ENCODE assay signal across 20 cellular contexts in genomic region chr6:68757821-68758220, GRCh38.
DNase-seq lines count a peak whose midpoint lies in the region; ATAC-seq, FAIRE-seq and TF ChIP-seq lines count a peak whose summit lies in the region.
"Had no signal": no experiment of that assay in that cellular context is flagged by ENCODE, and none has a peak within 500 bp of the region (broad histone marks: within the 10 kb centered on the region; RNA-seq: fewer than 3 reads in every experiment).

No MANE protein-coding gene starts in this region.

- H3K27me3 ChIP-seq in K562 (ENCODE audit: control insufficient read depth in 2 of 2, insufficient read depth in 2 of 2, low read length in 2 of 2) = no peaks in the 10 kb centered on the region
- H3K27me3 ChIP-seq: BLaER1 treated with 17β-estradiol and CSF1 and Interleukin-3, amounts not matched to agents 10 nM and 100 nM had no signal

- TF ChIP-seq POLR2A in K562 (conservative IDR thresholded peaks at IDR 0.05) = no peak

- H3K27ac Mint-ChIP-seq in HFFc6 = no peak overlapping the region
- H3K27ac Mint-ChIP-seq: B cell; CD4-positive, alpha-beta memory T cell; CD4-positive, CD25-positive, alpha-beta regulatory T cell; CD8-positive, alpha-beta memory T cell had no signal

- TF ChIP-seq CTCF in K562 (IDR thresholded peaks at IDR 0.05 in 2 of 3, conservative IDR thresholded peaks at IDR 0.05 in 1 of 3; ENCODE audit: insufficient read depth in 2 of 3, low read depth in 1 of 3, low read length in 3 of 3) (no peak), HFFc6 (IDR thresholded peaks at IDR 0.05) (no peak)

- H3K79me2 ChIP-seq in K562 (ENCODE audit: control insufficient read depth, insufficient read depth, low read length) = peaks cover 12% of the 10 kb centered on the region; the same call in 1 of the 3 replicates

- no peaks in the 10 kb centered on the region for H3K36me3 ChIP-seq in K562 (ENCODE audit: control insufficient read depth, insufficient read depth, low read length)
- H3K36me3 ChIP-seq: BLaER1 treated with 17β-estradiol and CSF1 and Interleukin-3, amounts not matched to agents 10 nM and 100 nM had no signal

- POLR2A ChIA-PET in K562 (lab: Yijun Ruan, JAX) = interaction anchor here (1.2 kb wide), 1 partner anchor 9 kb away, joined by 5 read pairs; no protein-coding TSS in a partner anchor

- no peaks in the 10 kb centered on the region for H3K9me1 ChIP-seq in K562 (ENCODE audit: control insufficient read depth, insufficient read depth, low read length)

- no peaks in the 10 kb centered on the region; the same call in 1 of the 2 replicates for H3K27me3 Mint-ChIP-seq in HFFc6 (ENCODE audit: insufficient read depth)
- H3K27me3 Mint-ChIP-seq: B cell; CD4-positive, alpha-beta memory T cell; CD4-positive, CD25-positive, alpha-beta regulatory T cell; CD8-positive, alpha-beta memory T cell had no signal

- H3K36me3 Mint-ChIP-seq in HFFc6 (ENCODE audit: low read depth) = no peaks in the 10 kb centered on the region; the same call in 1 of the 2 replicates
- H3K36me3 Mint-ChIP-seq: CD4-positive, alpha-beta memory T cell; CD4-positive, CD25-positive, alpha-beta regulatory T cell; CD8-positive, alpha-beta memory T cell had no signal

- no peak overlapping the region for H3K4me3 Mint-ChIP-seq in HFFc6
- H3K4me3 Mint-ChIP-seq: B cell; CD4-positive, alpha-beta memory T cell; CD4-positive, CD25-positive, alpha-beta regulatory T cell; CD8-positive, alpha-beta memory T cell had no signal

- TF ChIP-seq RAD21 in K562 (CRISPR knock-in tag; conservative IDR thresholded peaks at IDR 0.05 in 1 of 2, IDR thresholded peaks at IDR 0.05 in 1 of 2) = no peak

- H2AFZ ChIP-seq in K562 (ENCODE audit: low read depth, low read length) = peak overlapping the region; percentile 21; the same call in 1 of the 2 replicates

- in situ Hi-C loops in K562 (cut with MboI) = loop anchor here (5.0 kb wide), 1 partner anchor 106 kb away; no protein-coding TSS in a partner anchor

- peaks cover 24% of the 10 kb centered on the region for H3K9me3 Mint-ChIP-seq in HFFc6

- TF ChIP-seq EP300 in K562 (IDR thresholded peaks at IDR 0.05; ENCODE audit: low read length) = no peak

- CTCF ChIA-PET in K562 (lab: Yijun Ruan, JAX; ENCODE audit: low intra/inter-chr PET ratio) = no interaction called here

- H3K9ac ChIP-seq in K562 (ENCODE audit: insufficient read depth in 1 of 2, low read depth in 2 of 2, low read length in 2 of 2) = no peak overlapping the region
- H3K9ac ChIP-seq: BLaER1 treated with 17β-estradiol and CSF1 and Interleukin-3, amounts not matched to agents 10 nM and 100 nM had no signal

- no peaks in the 10 kb centered on the region for H3K4me1 Mint-ChIP-seq in HFFc6 (ENCODE audit: low read depth)
- H3K4me1 Mint-ChIP-seq: B cell; CD4-positive, alpha-beta memory T cell; CD4-positive, CD25-positive, alpha-beta regulatory T cell; CD8-positive, alpha-beta memory T cell had no signal

- 15% methylated on average over 1 of the region's 1 CpG for WGBS in K562 (ENCODE audit: insufficient coverage, low coverage, missing lambda C conversion rate)

- peak; percentile 22; the same call in 2 of the 3 replicates for ATAC-seq in K562
- ATAC-seq: A549, GM12878 had no signal

- H3K4me1 ChIP-seq in K562 (replicated peaks in 1 of 2; ENCODE audit: control insufficient read depth in 2 of 2, insufficient read depth in 2 of 2, low read length in 2 of 2) = peaks cover 0 to 19% of the 10 kb centered on the region in 2 experiments; a peak in 2 of 5 replicates
- H3K4me1 ChIP-seq: A549 had no signal

- H3K4me2 ChIP-seq in K562 (ENCODE audit: insufficient read depth, low read length) = peak overlapping the region; percentile 17; the same call in 1 of the 2 replicates
- H3K4me2 ChIP-seq: A549 had no signal

- intact Hi-C loops in K562 (cut with micrococcal nuclease) = no loop called here

- H3K4me3 ChIP-seq in K562 = no peak overlapping the region
- H3K4me3 ChIP-seq: A549; BLaER1 treated with 17β-estradiol and CSF1 and Interleukin-3, amounts not matched to agents 10 nM and 100 nM; GM12878 had no signal

- no peaks in the 10 kb centered on the region for H3K9me3 ChIP-seq in K562 (replicated peaks; ENCODE audit: control insufficient read depth, insufficient read depth, low read depth, low read length)
- H3K9me3 ChIP-seq: A549; BLaER1 treated with 17β-estradiol and CSF1 and Interleukin-3, amounts not matched to agents 10 nM and 100 nM had no signal

- DNase-seq in DMS 273 (lab: John Stamatoyannopoulos, UW; ENCODE audit: unreplicated experiment) (peak; percentile 46), DMS 273 treated with DMSO at 0.1 percent for 48 hours (lab: John Stamatoyannopoulos, UW) (no peak), K562 (ENCODE audit: extremely low read depth in 1 of 4, low spot score in 3 of 4) (no peak), midbrain (lab: John Stamatoyannopoulos, UW) (peak; percentile 20), HFFc6 (no peak), DMS114 treated with DMSO at 0.1 percent for 48 hours (lab: John Stamatoyannopoulos, UW; ENCODE audit: unreplicated experiment) (no peak)
- DNase-seq: AML-193; CD4-positive, alpha-beta memory T cell; CD4-positive, CD25-positive, alpha-beta regulatory T cell; CD8-positive, alpha-beta memory T cell; COR-L47; GDM1 had no signal

- H3K27ac ChIP-seq in K562 (ENCODE audit: extremely low read depth, low read depth, low read length) = no peak overlapping the region
- H3K27ac ChIP-seq: 22Rv1, A549, C4-2B had no signal

- no peaks in the 10 kb centered on the region for H4K20me1 ChIP-seq in K562 (replicated peaks; ENCODE audit: control insufficient read depth, insufficient read depth, low read length)

- no peak for FAIRE-seq in K562 (lab: Jason Lieb, UNC)
- FAIRE-seq: A549, GM12878, GM12892, GM18507 had no signal

- no TSS peak for BruUV-seq in K562 (replicated peaks; lab: Mats Ljungman, UMichigan)

TF ChIP-seq in K562, 482 proteins besides CTCF, POLR2A, EP300 and RAD21 (continues in another document):
- no peak for TF ChIP-seq TAF15 (IDR thresholded peaks at IDR 0.05; ENCODE audit: low read depth, low read length)
- TF ChIP-seq, protein P1, sequence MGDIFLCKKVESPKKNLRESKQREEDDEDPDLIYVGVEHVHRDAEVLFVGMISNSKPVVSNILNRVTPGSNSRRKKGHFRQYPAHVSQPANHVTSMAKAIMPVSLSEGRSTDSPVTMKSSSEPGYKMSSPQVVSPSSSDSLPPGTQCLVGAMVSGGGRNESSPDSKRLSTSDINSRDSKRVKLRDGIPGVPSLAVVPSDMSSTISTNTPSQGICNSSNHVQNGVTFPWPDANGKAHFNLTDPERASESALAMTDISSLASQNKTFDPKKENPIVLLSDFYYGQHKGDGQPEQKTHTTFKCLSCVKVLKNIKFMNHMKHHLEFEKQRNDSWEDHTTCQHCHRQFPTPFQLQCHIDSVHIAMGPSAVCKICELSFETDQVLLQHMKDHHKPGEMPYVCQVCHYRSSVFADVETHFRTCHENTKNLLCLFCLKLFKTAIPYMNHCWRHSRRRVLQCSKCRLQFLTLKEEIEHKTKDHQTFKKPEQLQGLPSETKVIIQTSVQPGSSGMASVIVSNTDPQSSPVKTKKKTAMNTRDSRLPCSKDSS (IDR thresholded peaks at IDR 0.05; ENCODE audit: low read depth, partially characterized antibody) = no peak
- TF ChIP-seq RBM39 (optimal IDR thresholded peaks at IDR 0.05; ENCODE audit: low read depth, low read length) = no peak
- TF ChIP-seq JUN (IDR thresholded peaks at IDR 0.05; ENCODE audit: borderline replicate concordance, low read depth, low read length) = no peak
- TF ChIP-seq JUN (CRISPR knock-in tag; IDR thresholded peaks at IDR 0.05; ENCODE audit: borderline replicate concordance) = no peak
- TF ChIP-seq, protein P2, sequence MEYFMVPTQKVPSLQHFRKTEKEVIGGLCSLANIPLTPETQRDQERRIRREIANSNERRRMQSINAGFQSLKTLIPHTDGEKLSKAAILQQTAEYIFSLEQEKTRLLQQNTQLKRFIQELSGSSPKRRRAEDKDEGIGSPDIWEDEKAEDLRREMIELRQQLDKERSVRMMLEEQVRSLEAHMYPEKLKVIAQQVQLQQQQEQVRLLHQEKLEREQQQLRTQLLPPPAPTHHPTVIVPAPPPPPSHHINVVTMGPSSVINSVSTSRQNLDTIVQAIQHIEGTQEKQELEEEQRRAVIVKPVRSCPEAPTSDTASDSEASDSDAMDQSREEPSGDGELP (CRISPR knock-in tag; IDR thresholded peaks at IDR 0.05; ENCODE audit: borderline replicate concordance) = no peak
- TF ChIP-seq, protein P3, sequence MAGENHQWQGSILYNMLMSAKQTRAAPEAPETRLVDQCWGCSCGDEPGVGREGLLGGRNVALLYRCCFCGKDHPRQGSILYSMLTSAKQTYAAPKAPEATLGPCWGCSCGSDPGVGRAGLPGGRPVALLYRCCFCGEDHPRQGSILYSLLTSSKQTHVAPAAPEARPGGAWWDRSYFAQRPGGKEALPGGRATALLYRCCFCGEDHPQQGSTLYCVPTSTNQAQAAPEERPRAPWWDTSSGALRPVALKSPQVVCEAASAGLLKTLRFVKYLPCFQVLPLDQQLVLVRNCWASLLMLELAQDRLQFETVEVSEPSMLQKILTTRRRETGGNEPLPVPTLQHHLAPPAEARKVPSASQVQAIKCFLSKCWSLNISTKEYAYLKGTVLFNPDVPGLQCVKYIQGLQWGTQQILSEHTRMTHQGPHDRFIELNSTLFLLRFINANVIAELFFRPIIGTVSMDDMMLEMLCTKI (IDR thresholded peaks at IDR 0.05; ENCODE audit: partially characterized antibody) = no peak
- TF ChIP-seq RFX1 (IDR thresholded peaks at IDR 0.05) = no peak
- TF ChIP-seq PTTG1 (tag; IDR thresholded peaks at IDR 0.05; ENCODE audit: low read depth) = no peak
- TF ChIP-seq SNIP1 (IDR thresholded peaks at IDR 0.05; ENCODE audit: low read depth) = no peak
- no peak for TF ChIP-seq SP2 (IDR thresholded peaks at IDR 0.05; ENCODE audit: extremely low read depth, low read depth, low read length, poor library complexity, severe bottlenecking)
- TF ChIP-seq, protein P4, sequence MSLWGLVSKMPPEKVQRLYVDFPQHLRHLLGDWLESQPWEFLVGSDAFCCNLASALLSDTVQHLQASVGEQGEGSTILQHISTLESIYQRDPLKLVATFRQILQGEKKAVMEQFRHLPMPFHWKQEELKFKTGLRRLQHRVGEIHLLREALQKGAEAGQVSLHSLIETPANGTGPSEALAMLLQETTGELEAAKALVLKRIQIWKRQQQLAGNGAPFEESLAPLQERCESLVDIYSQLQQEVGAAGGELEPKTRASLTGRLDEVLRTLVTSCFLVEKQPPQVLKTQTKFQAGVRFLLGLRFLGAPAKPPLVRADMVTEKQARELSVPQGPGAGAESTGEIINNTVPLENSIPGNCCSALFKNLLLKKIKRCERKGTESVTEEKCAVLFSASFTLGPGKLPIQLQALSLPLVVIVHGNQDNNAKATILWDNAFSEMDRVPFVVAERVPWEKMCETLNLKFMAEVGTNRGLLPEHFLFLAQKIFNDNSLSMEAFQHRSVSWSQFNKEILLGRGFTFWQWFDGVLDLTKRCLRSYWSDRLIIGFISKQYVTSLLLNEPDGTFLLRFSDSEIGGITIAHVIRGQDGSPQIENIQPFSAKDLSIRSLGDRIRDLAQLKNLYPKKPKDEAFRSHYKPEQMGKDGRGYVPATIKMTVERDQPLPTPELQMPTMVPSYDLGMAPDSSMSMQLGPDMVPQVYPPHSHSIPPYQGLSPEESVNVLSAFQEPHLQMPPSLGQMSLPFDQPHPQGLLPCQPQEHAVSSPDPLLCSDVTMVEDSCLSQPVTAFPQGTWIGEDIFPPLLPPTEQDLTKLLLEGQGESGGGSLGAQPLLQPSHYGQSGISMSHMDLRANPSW (CRISPR knock-in tag; IDR thresholded peaks at IDR 0.05) = no peak

Comparison
In these comparisons a context has a peak if more than half of its experiments do, and no peak if none do; other contexts are left out.
1. DNase-seq: peak in DMS 273 (single experiment) and midbrain (single experiment); none in DMS 273 treated with DMSO at 0.1 percent for 48 hours (single experiment), K562 (0 of 4), HFFc6 (single experiment) and DMS114 treated with DMSO at 0.1 percent for 48 hours (single experiment).